Comparison of ENCODE assay signal across 8 cellular contexts in genomic region chr17:2593846-2594656, GRCh38. TPM values are rescaled to one million over a fixed set of nuclear protein-coding genes. Genes with fewer than 3 reads are reported as not detected.
DNase-seq lines count a peak whose midpoint lies in the region; ATAC-seq, FAIRE-seq and TF ChIP-seq lines count a peak whose summit lies in the region.

No MANE protein-coding gene starts in this region.

- intact Hi-C loops in natural killer cell (cut with micrococcal nuclease), result loop anchor here (2.0 to 5.0 kb wide), 2 partner anchors 63 to 81 kb away; no protein-coding TSS in a partner anchor

- TF ChIP-seq CTCF in GM20000 (IDR thresholded peaks at IDR 0.05; ENCODE audit: extremely low read depth, missing control alignments) (no peak), fibroblast of mammary gland (conservative IDR thresholded peaks at IDR 0.05; ENCODE audit: control insufficient read depth, insufficient read depth, low read depth, low read length) (no peak), natural killer cell (IDR thresholded peaks at IDR 0.05) (no peak)

- H3K27me3 Mint-ChIP-seq in activated T-helper 17 cell treated with anti-CD3 and anti-CD28 coated beads, Interleukin-2, amount 50 U/mL, for 72 hours, result no peaks in the 10 kb centered on the region
- no peaks in the 10 kb centered on the region for H3K27me3 Mint-ChIP-seq in natural killer cell (ENCODE audit: low read depth in 2 of 2)

- H3K27ac Mint-ChIP-seq in activated T-helper 17 cell treated with anti-CD3 and anti-CD28 coated beads, Interleukin-2, amount 50 U/mL, for 72 hours, result peak overlapping the region; percentile 89
- H3K27ac Mint-ChIP-seq in natural killer cell, result peak overlapping the region; percentile 88 to 93

- H3K36me3 Mint-ChIP-seq in activated T-helper 17 cell treated with anti-CD3 and anti-CD28 coated beads, Interleukin-2, amount 50 U/mL, for 72 hours (ENCODE audit: low read depth), result peaks cover 40% of the 10 kb centered on the region
- H3K36me3 Mint-ChIP-seq in natural killer cell, result no peaks in the 10 kb centered on the region

- DNase-seq in CMK (ENCODE audit: low read depth), result peak; percentile 39
- peak; percentile 87 for DNase-seq in GM20000 (ENCODE audit: low spot score)
- DNase-seq in HS-5 (ENCODE audit: low read depth), result peak; percentile 36
- peak; percentile 12 for DNase-seq in RCC 7860 (ENCODE audit: low spot score)
- peak; percentile 62 for DNase-seq in fibroblast of mammary gland (ENCODE audit: low read depth)
- DNase-seq in natural killer cell, result peak; percentile 74
- DNase-seq in stimulated activated naive CD4-positive, alpha-beta T cell treated with Interleukin-2 at 50 U/mL for 16 hours (lab: John Stamatoyannopoulos, UW), result peak; percentile 87

- no peak for FAIRE-seq in RCC 7860 (lab: Jason Lieb, UNC)

- H3K4me3 ChIP-seq in fibroblast of mammary gland (ENCODE audit: control insufficient read depth, low read depth, low read length), result peak overlapping the region; percentile 94

- peaks cover 16% of the 10 kb centered on the region for H3K4me1 Mint-ChIP-seq in activated T-helper 17 cell treated with anti-CD3 and anti-CD28 coated beads, Interleukin-2, amount 50 U/mL, for 72 hours
- H3K4me1 Mint-ChIP-seq in natural killer cell, result peaks cover 34 to 40% of the 10 kb centered on the region in 2 donors

- H3K4me3 Mint-ChIP-seq in activated T-helper 17 cell treated with anti-CD3 and anti-CD28 coated beads, Interleukin-2, amount 50 U/mL, for 72 hours, result peak overlapping the region; percentile 87
- H3K4me3 Mint-ChIP-seq in natural killer cell, result peak overlapping the region; percentile 93

- H3K9me3 Mint-ChIP-seq in activated T-helper 17 cell treated with anti-CD3 and anti-CD28 coated beads, Interleukin-2, amount 50 U/mL, for 72 hours, result no peaks in the 10 kb centered on the region
- no peaks in the 10 kb centered on the region for H3K9me3 Mint-ChIP-seq in natural killer cell

- peak; percentile 65 for ATAC-seq in activated T-helper 17 cell treated with anti-CD3 and anti-CD28 coated beads, Interleukin-2, amount 50 U/mL, for 72 hours (replicated peaks)
- ATAC-seq in natural killer cell, result peak; percentile 59 to 77 (median 60)

RNA-seq across cellular contexts. Expression of gene PAFAH1B1, which starts 0.6 kb away (rescaled TPM):
- total RNA-seq in activated T-helper 17 cell treated with anti-CD3 and anti-CD28 coated beads, Interleukin-2, amount 50 U/mL, for 72 hours, result 100 to 1,000 TPM; 168 to 182 TPM
- 100 to 1,000 TPM; 138 to 176 (median 165) TPM for total RNA-seq in natural killer cell

Comparison
In these comparisons a context has a peak if more than half of its experiments do, and no peak if none do; other contexts are left out.
1. Peak in every context shown above with its lines: DNase-seq, ATAC-seq and H3K4me3 ChIP-seq.
2. DNase-seq: peak in every context shown above with its lines; median percentile 87 in GM20000; 87 in stimulated activated naive CD4-positive, alpha-beta T cell treated with Interleukin-2 at 50 U/mL for 16 hours; 74 in natural killer cell; 62 in fibroblast of mammary gland; 39 in CMK; 36 in HS-5; 12 in RCC 7860.